In the genomic region with DNA sequence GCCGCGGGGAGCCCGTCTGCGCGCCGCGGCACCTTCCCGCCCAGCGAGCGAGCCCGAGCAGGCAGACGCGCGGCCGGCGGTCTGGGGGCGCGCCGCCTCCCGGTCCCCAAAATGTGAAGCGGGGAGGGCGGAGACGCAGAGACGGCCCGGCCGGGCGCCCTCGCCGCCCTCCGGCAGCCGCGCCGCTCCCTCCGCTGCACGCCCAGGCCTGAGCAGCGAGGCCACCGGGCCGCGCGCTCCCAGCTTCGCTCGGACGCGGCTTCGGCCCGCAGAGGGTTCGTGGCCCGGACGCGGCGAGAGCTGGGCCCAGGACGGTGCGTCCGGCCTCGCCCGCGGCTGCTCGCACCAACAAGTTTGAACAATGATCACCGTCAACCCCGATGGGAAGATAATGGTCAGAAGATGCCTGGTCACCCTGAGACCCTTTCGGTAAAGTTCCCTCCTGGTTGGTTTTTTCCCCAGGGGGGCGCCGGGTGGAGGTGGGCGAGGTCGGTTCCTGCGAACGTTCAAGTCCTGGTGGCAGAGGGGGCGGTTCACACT, we compare ENCODE assay signal across 8 cellular contexts. TPM values are rescaled to one million over a fixed set of nuclear protein-coding genes. Genes with fewer than 3 reads are reported as not detected.
DNase-seq lines count a peak whose midpoint lies in the region; ATAC-seq and TF ChIP-seq lines count a peak whose summit lies in the region.

No MANE protein-coding gene starts in this region.

- H3K4me1 Mint-ChIP-seq in activated T-cell treated with anti-CD3 and anti-CD28 coated beads, Interleukin-2, amount 50 U/mL, for 4 hours (ENCODE audit: low read depth): peaks cover 8% of the 10 kb centered on the region

- no peak for TF ChIP-seq EP300 in transverse colon (IDR thresholded peaks at IDR 0.05; ENCODE audit: low read depth)

- intact Hi-C loops in transverse colon (cut with DNase I; ENCODE audit: low total_unique reads): loop anchor here (5.0 kb wide), 1 partner anchor 199 kb away; no protein-coding TSS in a partner anchor

- peak; percentile 38 for ATAC-seq in activated T-cell treated with anti-CD3 and anti-CD28 coated beads, Interleukin-2, amount 50 U/mL, for 4 hours
- ATAC-seq in GM18868 (IDR thresholded peaks at IDR 0.05; ENCODE audit: unreplicated experiment) (no peak), GM19452 (IDR thresholded peaks at IDR 0.05; ENCODE audit: unreplicated experiment) (no peak)

- in situ Hi-C loops in transverse colon (cut with MboI; ENCODE audit: low pct_ligation_motif_present in 1 of 4, low pct_unique_long_range_greater_than_20kb in 1 of 4, low sequenced_read_pairs in 3 of 4): loop anchor here in 3 of 4 donors (10.0 to 25.0 kb wide), 3 partner anchors 176 to 394 kb away; no protein-coding TSS in a partner anchor

- H3K36me3 ChIP-seq in iPS-18a (ENCODE audit: control insufficient read depth, low read depth, low read length): no peaks in the 10 kb centered on the region
- H3K36me3 ChIP-seq in transverse colon: no peaks in the 10 kb centered on the region

- TF ChIP-seq POLR2A in transverse colon (IDR thresholded peaks at IDR 0.05): no peak

- H3K27ac ChIP-seq in iPS-18a (ENCODE audit: low read length) (no peak overlapping the region), transverse colon (no peak overlapping the region)

- H3K27me3 Mint-ChIP-seq in activated T-cell treated with anti-CD3 and anti-CD28 coated beads, Interleukin-2, amount 50 U/mL, for 4 hours (ENCODE audit: low read depth): peaks cover 35% of the 10 kb centered on the region

- H3K36me3 Mint-ChIP-seq in activated T-cell treated with anti-CD3 and anti-CD28 coated beads, Interleukin-2, amount 50 U/mL, for 4 hours (ENCODE audit: insufficient read depth): no peaks in the 10 kb centered on the region

- H3K9me3 ChIP-seq in iPS-18a (ENCODE audit: control insufficient read depth, low read depth, low read length): no peaks in the 10 kb centered on the region
- H3K9me3 ChIP-seq in transverse colon: no peaks in the 10 kb centered on the region

- H3K4me3 ChIP-seq in iPS-18a (ENCODE audit: low read length) (peak overlapping the region; percentile 55), transverse colon (peak overlapping the region in 3 of 4 donors; percentile 14 to 33 (median 33))

- no peak overlapping the region for H3K9ac ChIP-seq in iPS-18a (ENCODE audit: low read length)

- TF ChIP-seq CTCF in transverse colon (IDR thresholded peaks at IDR 0.05): no peak

- peak; percentile 29 for DNase-seq in activated T-cell treated with anti-CD3 and anti-CD28 coated beads, Interleukin-2, amount 50 U/mL, for 1 hour
- DNase-seq in activated T-cell treated with anti-CD3 and anti-CD28 coated beads for 4 hours (no peak), transverse colon (no peak)
- no peak for DNase-seq in activated T-cell treated with anti-CD3 and anti-CD28 coated beads, Interleukin-2, amount 50 U/mL, for 4 hours
- no peak for DNase-seq in stimulated activated CD4-positive, alpha-beta T cell treated with anti-CD3 and anti-CD28 coated beads, Interleukin-2, amount 100 ng/mL, for 48 hours

- peak overlapping the region; percentile 58 for H3K4me3 Mint-ChIP-seq in activated T-cell treated with anti-CD3 and anti-CD28 coated beads, Interleukin-2, amount 50 U/mL, for 4 hours

- H3K9me3 Mint-ChIP-seq in activated T-cell treated with anti-CD3 and anti-CD28 coated beads, Interleukin-2, amount 50 U/mL, for 4 hours: no peaks in the 10 kb centered on the region

- peaks cover 37% of the 10 kb centered on the region for H3K27me3 ChIP-seq in iPS-18a (ENCODE audit: control insufficient read depth, insufficient read depth, low read length)
- H3K27me3 ChIP-seq in transverse colon: peaks cover 71% of the 10 kb centered on the region

- 1% methylated on average over 40 of the region's 68 CpGs; no CpG with 5 or more reads in 1 of the 2 donors for WGBS in transverse colon (ENCODE audit: low coverage in 1 of 2), 2 donors

- H3K4me1 ChIP-seq in iPS-18a (ENCODE audit: control insufficient read depth, low read depth, low read length): peaks cover 7% of the 10 kb centered on the region
- peaks cover 9 to 15% (median 10%) of the 10 kb centered on the region in 4 donors for H3K4me1 ChIP-seq in transverse colon

RNA-seq across cellular contexts. Expression of a gene that starts 0.5 kb away (rescaled TPM):
- total RNA-seq in activated T-cell treated with anti-CD3 and anti-CD28 coated beads, Interleukin-2, amount 50 U/mL, for 4 hours: under 1 TPM; 0.18 to 0.41 (median 0.21) TPM
- total RNA-seq in transverse colon: not detected

Comparison
In these comparisons a context has a peak if more than half of its experiments do, and no peak if none do; other contexts are left out.
1. ATAC-seq: peak in activated T-cell treated with anti-CD3 and anti-CD28 coated beads, Interleukin-2, amount 50 U/mL, for 4 hours (2 of 2); none in GM18868 (single experiment) and GM19452 (single experiment).